20 cellular contexts compared by ENCODE assay signal in genomic region chr15:85120351-85121113, GRCh38.
"Had no signal": no experiment of that assay in that cellular context is flagged by ENCODE, and none has a peak within 500 bp of the region (broad histone marks: within the 10 kb centered on the region; RNA-seq: fewer than 3 reads in every experiment).

No MANE protein-coding gene starts in this region.

- ATAC-seq: left cardiac atrium; mucosa of descending colon; stimulated activated naive B cell treated with anti-CD40 and anti-IgM and Interleukin-4, amounts not matched to agents 10 μg/mL and 1 μg/mL and 100 μg/mL, for 72 hours had no signal

- H3K27ac ChIP-seq: parathyroid adenoma, sigmoid colon, upper lobe of left lung had no signal

- H3K9me3 ChIP-seq: mucosa of descending colon, sigmoid colon, upper lobe of left lung had no signal

- H3K27me3 ChIP-seq: sigmoid colon, upper lobe of left lung had no signal

- H3K4me1 ChIP-seq: parathyroid adenoma, sigmoid colon, upper lobe of left lung had no signal

- DNase-seq: activated CD4-positive, alpha-beta T cell treated with anti-CD3 and anti-CD28 coated beads for 1 hour; activated naive CD4-positive, alpha-beta T cell treated with Interleukin-2 at 50 U/mL for 16 hours; activated naive CD8-positive, alpha-beta T cell treated with anti-CD3 and anti-CD28 coated beads for 36 hours; activated T-cell treated with anti-CD3 and anti-CD28 coated beads, Interleukin-2, amount 50 U/mL, for 24 hours; amniotic stem cell; cortex of kidney; foreskin fibroblast; left cardiac atrium; mesenchymal stem cell; mucosa of descending colon; nephron progenitor cell; retina; sigmoid colon; stimulated activated CD4-positive, alpha-beta T cell treated with anti-CD3 and anti-CD28 coated beads, Interleukin-2, amount 100 ng/mL, for 48 hours; stimulated activated CD8-positive, alpha-beta memory T cell treated with anti-CD3 and anti-CD28 coated beads, Interleukin-4, amount 100 ng/mL, for 48 hours; stimulated activated naive B cell treated with anti-CD40 and anti-IgM and Interleukin-4, amounts not matched to agents 10 μg/mL and 1 μg/mL and 100 μg/mL, for 72 hours; T-helper 1 cell; upper lobe of left lung had no signal

- H3K4me3 ChIP-seq: mucosa of descending colon, sigmoid colon, smooth muscle cell, upper lobe of left lung had no signal

- H3K9ac ChIP-seq: parathyroid adenoma had no signal
